Comparison of ENCODE assay signal across 23 cellular contexts in the genomic region with DNA sequence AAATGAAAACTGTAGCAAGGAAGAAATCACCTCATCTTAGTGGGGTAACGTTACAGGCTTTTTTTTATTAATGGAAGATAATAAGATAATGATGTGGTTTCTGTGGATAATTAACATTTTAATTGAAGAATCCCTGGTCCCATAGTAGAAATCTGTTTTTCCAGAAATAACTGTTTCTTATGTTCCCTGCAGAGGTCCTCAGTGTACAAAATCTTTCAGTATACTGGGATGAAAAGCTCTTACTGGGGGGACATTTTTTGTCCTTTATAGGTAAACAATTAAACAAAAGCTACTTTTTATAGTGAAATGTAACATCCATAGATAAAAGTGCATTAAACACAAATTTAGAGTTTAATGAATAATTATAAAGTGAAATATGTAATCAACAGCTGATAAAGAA.
DNase-seq lines count a peak whose midpoint lies in the region; ATAC-seq, FAIRE-seq and TF ChIP-seq lines count a peak whose summit lies in the region.
"Had no signal": no experiment of that assay in that cellular context is flagged by ENCODE, and none has a peak within 500 bp of the region (broad histone marks: within the 10 kb centered on the region; RNA-seq: fewer than 3 reads in every experiment).

No MANE protein-coding gene starts in this region.

- no peak overlapping the region for H3K56ac ChIP-seq in IMR-90 (ENCODE audit: extremely low read depth, insufficient read depth, low read length)

- no peak overlapping the region for H4K8ac ChIP-seq in IMR-90 (ENCODE audit: low read depth in 2 of 2, low read length in 2 of 2)

- no peak overlapping the region for H2BK120ac ChIP-seq in IMR-90 (ENCODE audit: low read depth, low read length)

- ATAC-seq in IMR-90 (ENCODE audit: low read depth): no peak
- ATAC-seq in right lobe of liver: peak; percentile 40 to 50 (median 46)
- ATAC-seq in stimulated activated naive B cell treated with anti-CD40 and anti-IgM and Interleukin-4, amounts not matched to agents 10 μg/mL and 1 μg/mL and 100 μg/mL, for 72 hours (replicated peaks): no peak
- ATAC-seq in HG03439 (IDR thresholded peaks at IDR 0.05; ENCODE audit: unreplicated experiment): no peak
- ATAC-seq: effector memory CD8-positive, alpha-beta T cell; left lung had no signal

- no peak overlapping the region for H3K4me3 Mint-ChIP-seq in stimulated activated naive B cell treated with anti-CD40 and anti-IgM and Interleukin-4, amounts not matched to agents 10 μg/mL and 1 μg/mL and 100 μg/mL, for 72 hours
- H3K4me3 Mint-ChIP-seq: activated naive CD8-positive, alpha-beta T cell treated with anti-CD3 and anti-CD28 coated beads for 36 hours; effector memory CD8-positive, alpha-beta T cell; nephron; stimulated activated naive CD8-positive, alpha-beta T cell treated with anti-CD3 and anti-CD28 coated beads, Interleukin-15, Interleukin-2, amounts not matched to agents 100 ng/mL and 50 ng/mL, for 24 hours had no signal

- no peaks in the 10 kb centered on the region for H3K9me3 Mint-ChIP-seq in stimulated activated naive B cell treated with anti-CD40 and anti-IgM and Interleukin-4, amounts not matched to agents 10 μg/mL and 1 μg/mL and 100 μg/mL, for 72 hours
- H3K9me3 Mint-ChIP-seq: activated naive CD8-positive, alpha-beta T cell treated with anti-CD3 and anti-CD28 coated beads for 36 hours; effector memory CD8-positive, alpha-beta T cell; nephron; stimulated activated naive CD8-positive, alpha-beta T cell treated with anti-CD3 and anti-CD28 coated beads, Interleukin-15, Interleukin-2, amounts not matched to agents 100 ng/mL and 50 ng/mL, for 24 hours had no signal

- H3K23ac ChIP-seq in IMR-90 (ENCODE audit: low read depth, low read length): no peak overlapping the region

- H3K27ac ChIP-seq in C4-2B: no peak overlapping the region
- no peak overlapping the region for H3K27ac ChIP-seq in IMR-90 (ENCODE audit: insufficient read depth, low read length)
- no peak overlapping the region for H3K27ac ChIP-seq in right lobe of liver
- H3K27ac ChIP-seq: left lung, RWPE1, skin epidermis had no signal

- no peak overlapping the region for H2BK5ac ChIP-seq in IMR-90 (ENCODE audit: low read depth, low read length, poor library complexity, severe bottlenecking)

- TF ChIP-seq POLR2A in IMR-90 (IDR thresholded peaks at IDR 0.05; ENCODE audit: low read depth, low read length): no peak
- TF ChIP-seq POLR2A in right lobe of liver (IDR thresholded peaks at IDR 0.05): no peak

- intact Hi-C loops in IMR-90 (cut with micrococcal nuclease): loop anchor here (2.0 kb wide), 1 partner anchor 439 kb away; no protein-coding TSS in a partner anchor
- intact Hi-C loops in right lobe of liver (cut with DNase I): no loop called here

- H2BK20ac ChIP-seq in IMR-90 (ENCODE audit: low read depth, low read length): no peak overlapping the region

- H3K27ac Mint-ChIP-seq in stimulated activated naive B cell treated with anti-CD40 and anti-IgM and Interleukin-4, amounts not matched to agents 10 μg/mL and 1 μg/mL and 100 μg/mL, for 72 hours: no peak overlapping the region
- H3K27ac Mint-ChIP-seq: activated naive CD8-positive, alpha-beta T cell treated with anti-CD3 and anti-CD28 coated beads for 36 hours; effector memory CD8-positive, alpha-beta T cell; nephron; progenitor cell of endocrine pancreas; stimulated activated naive CD8-positive, alpha-beta T cell treated with anti-CD3 and anti-CD28 coated beads, Interleukin-15, Interleukin-2, amounts not matched to agents 100 ng/mL and 50 ng/mL, for 24 hours had no signal

- WGBS in IMR-90 (ENCODE audit: extremely low coverage in 2 of 2, insufficient read length in 1 of 2), 2 experiments: no CpG with 5 or more reads among the region's 1 CpG
- 26% methylated on average over 1 of the region's 1 CpG for WGBS in right lobe of liver (ENCODE audit: insufficient coverage, low coverage, low lambda C conversion rate, missing lambda C conversion rate)

- H3K27me3 ChIP-seq in IMR-90 (ENCODE audit: control insufficient read depth, insufficient read depth, low read length) (no peaks in the 10 kb centered on the region), right lobe of liver (no peaks in the 10 kb centered on the region)
- H3K27me3 ChIP-seq: left lung had no signal

- FAIRE-seq in TTC549 (lab: Jason Lieb, UNC): peak; percentile 43

- no peak for DNase-seq in IMR-90
- DNase-seq in right lobe of liver: no peak
- no peak for DNase-seq in stimulated activated naive B cell treated with anti-CD40 and anti-IgM and Interleukin-4, amounts not matched to agents 10 μg/mL and 1 μg/mL and 100 μg/mL, for 72 hours
- no peak for DNase-seq in HK-2 (ENCODE audit: unreplicated experiment)
- no peak for DNase-seq in NCI-H1048 (lab: John Stamatoyannopoulos, UW)
- DNase-seq: activated naive CD8-positive, alpha-beta T cell treated with anti-CD3 and anti-CD28 coated beads for 36 hours; effector memory CD8-positive, alpha-beta T cell; head of caudate nucleus; KG1; left lung; NCI-H1092; NCI-H2029; NCI-H446; stimulated activated CD4-positive, alpha-beta T cell treated with anti-CD3 and anti-CD28 coated beads, Interleukin-2, amount 100 ng/mL, for 48 hours; trophoblast cell had no signal

- H3K4me2 ChIP-seq in IMR-90 (ENCODE audit: low read depth, low read length): no peak overlapping the region

- CTCF ChIA-PET in IMR-90 (lab: Yijun Ruan, JAX): no interaction called here

- no peak overlapping the region for H3K4me3 ChIP-seq in IMR-90 (ENCODE audit: insufficient read depth, low read depth, low read length)
- H3K4me3 ChIP-seq in right lobe of liver: no peak overlapping the region
- H3K4me3 ChIP-seq: left lung, skin epidermis had no signal

- TF ChIP-seq CTCF in C4-2B (conservative IDR thresholded peaks at IDR 0.05) (peak; percentile 28), IMR-90 (conservative IDR thresholded peaks at IDR 0.05; ENCODE audit: low read depth, low read length) (0 out of 2 replicates have a peak, but pooled peaks have one; percentile 16), right lobe of liver (IDR thresholded peaks at IDR 0.05) (peak; percentile 14 to 39 (median 32))

- H4K20me1 ChIP-seq in IMR-90 (ENCODE audit: insufficient read depth, low read length): no peaks in the 10 kb centered on the region

- H3K79me1 ChIP-seq in IMR-90 (ENCODE audit: low read depth in 1 of 2, low read length in 2 of 2): no peaks in the 10 kb centered on the region

- no peak overlapping the region for H2BK15ac ChIP-seq in IMR-90 (ENCODE audit: low read depth, low read length)

- no peak overlapping the region for H3K9ac ChIP-seq in IMR-90 (ENCODE audit: low read depth, low read length)

- H3K4ac ChIP-seq in IMR-90 (ENCODE audit: low read depth, low read length): no peak overlapping the region

- no peak overlapping the region for H2AFZ ChIP-seq in IMR-90 (replicated peaks; ENCODE audit: low read length, poor library complexity)

- dilution Hi-C loops in IMR-90 (cut with HindIII; ENCODE audit: low sequenced_read_pairs, unreplicated experiment): no loop called here

- no peaks in the 10 kb centered on the region for H3K9me3 ChIP-seq in IMR-90 (ENCODE audit: control insufficient read depth, insufficient read depth, low read length)
- no peaks in the 10 kb centered on the region for H3K9me3 ChIP-seq in right lobe of liver
- H3K9me3 ChIP-seq: left lung had no signal

- H4K5ac ChIP-seq in IMR-90 (ENCODE audit: low read depth, low read length): no peak overlapping the region

- H2AK5ac ChIP-seq in IMR-90 (ENCODE audit: low read depth, low read length): no peak overlapping the region

- no peak overlapping the region for H3K14ac ChIP-seq in IMR-90 (replicated peaks; ENCODE audit: low read depth, low read length)

- H3K36me3 ChIP-seq in IMR-90 (ENCODE audit: control insufficient read depth, insufficient read depth, low read length) (no peaks in the 10 kb centered on the region), right lobe of liver (no peaks in the 10 kb centered on the region)
- H3K36me3 ChIP-seq: left lung had no signal

- H3K9me1 ChIP-seq in IMR-90 (ENCODE audit: insufficient read depth, low read length): no peaks in the 10 kb centered on the region

- no peaks in the 10 kb centered on the region for H3K36me3 Mint-ChIP-seq in stimulated activated naive B cell treated with anti-CD40 and anti-IgM and Interleukin-4, amounts not matched to agents 10 μg/mL and 1 μg/mL and 100 μg/mL, for 72 hours
- H3K36me3 Mint-ChIP-seq: activated naive CD8-positive, alpha-beta T cell treated with anti-CD3 and anti-CD28 coated beads for 36 hours had no signal

- H2AK9ac ChIP-seq in IMR-90 (replicated peaks; ENCODE audit: low read depth, low read length, poor library complexity): no peak overlapping the region

- POLR2A ChIA-PET in IMR-90 (lab: Charles Lee; ENCODE audit: unreplicated experiment): no interaction called here

- in situ Hi-C loops in IMR-90 (cut with MboI; ENCODE audit: low sequenced_read_pairs): no loop called here

- BruUV-seq in IMR-90 (replicated peaks; lab: Mats Ljungman, UMichigan): no TSS peak

- no peak for TF ChIP-seq RAD21 in IMR-90 (IDR thresholded peaks at IDR 0.05; ENCODE audit: low read length)

- no peaks in the 10 kb centered on the region for H3K4me1 Mint-ChIP-seq in stimulated activated naive B cell treated with anti-CD40 and anti-IgM and Interleukin-4, amounts not matched to agents 10 μg/mL and 1 μg/mL and 100 μg/mL, for 72 hours
- H3K4me1 Mint-ChIP-seq: activated naive CD8-positive, alpha-beta T cell treated with anti-CD3 and anti-CD28 coated beads for 36 hours; nephron had no signal

- no peak overlapping the region for H3K18ac ChIP-seq in IMR-90 (ENCODE audit: low read depth, low read length)

- H4K91ac ChIP-seq in IMR-90 (ENCODE audit: insufficient read depth, low read depth, low read length): no peak overlapping the region

- H3K4me1 ChIP-seq in IMR-90 (ENCODE audit: control insufficient read depth, insufficient read depth, low read length): no peaks in the 10 kb centered on the region
- no peaks in the 10 kb centered on the region for H3K4me1 ChIP-seq in right lobe of liver
- H3K4me1 ChIP-seq: left lung had no signal

- no peaks in the 10 kb centered on the region for H3K27me3 Mint-ChIP-seq in stimulated activated naive B cell treated with anti-CD40 and anti-IgM and Interleukin-4, amounts not matched to agents 10 μg/mL and 1 μg/mL and 100 μg/mL, for 72 hours
- H3K27me3 Mint-ChIP-seq: activated naive CD8-positive, alpha-beta T cell treated with anti-CD3 and anti-CD28 coated beads for 36 hours; effector memory CD8-positive, alpha-beta T cell; progenitor cell of endocrine pancreas; stimulated activated naive CD8-positive, alpha-beta T cell treated with anti-CD3 and anti-CD28 coated beads, Interleukin-15, Interleukin-2, amounts not matched to agents 100 ng/mL and 50 ng/mL, for 24 hours had no signal

TF ChIP-seq in IMR-90, 13 proteins besides CTCF, POLR2A, EP300 and RAD21 (continues in another document):
- no peak for TF ChIP-seq RCOR1 (IDR thresholded peaks at IDR 0.05; ENCODE audit: insufficient replicate concordance, low read length)
- TF ChIP-seq NFE2L2 (IDR thresholded peaks at IDR 0.05; ENCODE audit: low read depth, low read length): no peak
- TF ChIP-seq BHLHE40 (IDR thresholded peaks at IDR 0.05; ENCODE audit: low read depth, low read length): no peak
- TF ChIP-seq CHD1 (IDR thresholded peaks at IDR 0.05; ENCODE audit: low read depth, low read length): no peak

Comparison
In these comparisons a context has a peak if more than half of its experiments do, and no peak if none do; other contexts are left out.
1. ATAC-seq: peak in right lobe of liver (4 of 4); none in IMR-90 (single experiment), stimulated activated naive B cell treated with anti-CD40 and anti-IgM and Interleukin-4, amounts not matched to agents 10 μg/mL and 1 μg/mL and 100 μg/mL, for 72 hours (0 of 2) and HG03439 (single experiment).
2. Peak in every context shown above with its lines, with median percentiles within 50 percentile points of each other: CTCF ChIP-seq.